9 cellular contexts compared by ENCODE assay signal in genomic region chr7:93092757-93093370, GRCh38. TPM values are rescaled to one million over a fixed set of nuclear protein-coding genes. Genes with fewer than 3 reads are reported as not detected.
DNase-seq lines count a peak whose midpoint lies in the region; ATAC-seq, FAIRE-seq and TF ChIP-seq lines count a peak whose summit lies in the region.
"Had no signal": no experiment of that assay in that cellular context is flagged by ENCODE, and none has a peak within 500 bp of the region (broad histone marks: within the 10 kb centered on the region; RNA-seq: fewer than 3 reads in every experiment).

No MANE protein-coding gene starts in this region.

- H3K9me2 ChIP-seq in SU-DHL-6 (replicated peaks; ENCODE audit: insufficient read depth, low read length), result no peaks in the 10 kb centered on the region

- H3K9ac ChIP-seq in SU-DHL-6 (ENCODE audit: low read length) (no peak overlapping the region), HepG2 (ENCODE audit: insufficient read depth, low read depth, low read length) (no peak overlapping the region)

- H3K4me1 ChIP-seq in HepG2 (ENCODE audit: insufficient read depth, low read length) (no peaks in the 10 kb centered on the region), aorta (ENCODE audit: control insufficient read depth in 1 of 2, insufficient read depth in 2 of 2, low read length in 2 of 2) (no peaks in the 10 kb centered on the region)

- POLR2A ChIA-PET in HepG2 (lab: Yijun Ruan, JAX), result no interaction called here

- FAIRE-seq in HepG2 (lab: Jason Lieb, UNC), result no peak

- H3K27ac ChIP-seq in SU-DHL-6 (ENCODE audit: low read depth, low read length), result no peak overlapping the region
- no peak overlapping the region for H3K27ac ChIP-seq in HepG2 (ENCODE audit: extremely low read length, insufficient read depth, low read length)
- no peak overlapping the region for H3K27ac ChIP-seq in aorta (ENCODE audit: low read depth in 1 of 2, low read length in 2 of 2)

- in situ Hi-C loops in HepG2 (cut with HindIII; ENCODE audit: extremely low pct_ligation_motif_present, low pct_unique_long_range_greater_than_20kb), result no loop called here

- peaks cover 13% of the 10 kb centered on the region for H3K27me3 Mint-ChIP-seq in activated T-cell treated with anti-CD3 and anti-CD28 coated beads, Interleukin-2, amount 50 U/mL, for 72 hours (ENCODE audit: low read depth)
- H3K27me3 Mint-ChIP-seq in effector memory CD8-positive, alpha-beta T cell, result peaks cover 9 to 23% of the 10 kb centered on the region in 2 donors

- H3K79me2 ChIP-seq in SU-DHL-6 (ENCODE audit: insufficient read depth, low read length) (no peaks in the 10 kb centered on the region), HepG2 (ENCODE audit: insufficient read depth, low read length) (no peaks in the 10 kb centered on the region)

- no TSS peak for BruUV-seq in HepG2 (replicated peaks; lab: Mats Ljungman, UMichigan)

- no peak overlapping the region for H3K4me3 Mint-ChIP-seq in activated T-cell treated with anti-CD3 and anti-CD28 coated beads, Interleukin-2, amount 50 U/mL, for 72 hours
- no peak overlapping the region for H3K4me3 Mint-ChIP-seq in effector memory CD8-positive, alpha-beta T cell
- H3K4me3 Mint-ChIP-seq: activated naive CD8-positive, alpha-beta T cell treated with anti-CD3 and anti-CD28 coated beads, Interleukin-2, amount 10 ng/mL, durations not matched to agents 7 days and 5 days had no signal

- no peak overlapping the region for H3K27ac Mint-ChIP-seq in activated T-cell treated with anti-CD3 and anti-CD28 coated beads, Interleukin-2, amount 50 U/mL, for 72 hours
- no peak overlapping the region for H3K27ac Mint-ChIP-seq in effector memory CD8-positive, alpha-beta T cell
- H3K27ac Mint-ChIP-seq: activated naive CD8-positive, alpha-beta T cell treated with anti-CD3 and anti-CD28 coated beads, Interleukin-2, amount 10 ng/mL, durations not matched to agents 7 days and 5 days had no signal

- TF ChIP-seq EP300 in HepG2 (IDR thresholded peaks at IDR 0.05; ENCODE audit: low read depth in 2 of 2, low read length in 2 of 2), result no peak
- no peak for TF ChIP-seq EP300 in HepG2 (CRISPR knock-in tag; IDR thresholded peaks at IDR 0.05; ENCODE audit: borderline replicate concordance)

- TF ChIP-seq CTCF in SU-DHL-6 (IDR thresholded peaks at IDR 0.05; ENCODE audit: insufficient read depth, low read length, poor library complexity, severe bottlenecking) (peak; percentile 35), HepG2 (CRISPR knock-in tag; IDR thresholded peaks at IDR 0.05) (peak; percentile 48)

- peaks cover 0 to 6% of the 10 kb centered on the region in 2 donors for H3K9me3 Mint-ChIP-seq in activated T-cell treated with anti-CD3 and anti-CD28 coated beads, Interleukin-2, amount 50 U/mL, for 72 hours
- H3K9me3 Mint-ChIP-seq in effector memory CD8-positive, alpha-beta T cell, result peaks cover 0 to 4% of the 10 kb centered on the region in 2 donors
- H3K9me3 Mint-ChIP-seq: activated naive CD8-positive, alpha-beta T cell treated with anti-CD3 and anti-CD28 coated beads, Interleukin-2, amount 10 ng/mL, durations not matched to agents 7 days and 5 days had no signal

- no peaks in the 10 kb centered on the region for H3K4me1 Mint-ChIP-seq in activated T-cell treated with anti-CD3 and anti-CD28 coated beads, Interleukin-2, amount 50 U/mL, for 72 hours (ENCODE audit: low read depth)
- no peaks in the 10 kb centered on the region for H3K4me1 Mint-ChIP-seq in effector memory CD8-positive, alpha-beta T cell (ENCODE audit: low read depth in 2 of 2)
- H3K4me1 Mint-ChIP-seq: activated naive CD8-positive, alpha-beta T cell treated with anti-CD3 and anti-CD28 coated beads, Interleukin-2, amount 10 ng/mL, durations not matched to agents 7 days and 5 days had no signal

- no peaks in the 10 kb centered on the region for H4K20me1 ChIP-seq in SU-DHL-6 (ENCODE audit: low read depth, low read length)
- no peaks in the 10 kb centered on the region for H4K20me1 ChIP-seq in HepG2 (ENCODE audit: insufficient read depth, low read length)

- ATAC-seq in activated T-cell treated with anti-CD3 and anti-CD28 coated beads, Interleukin-2, amount 50 U/mL, for 72 hours (replicated peaks in 1 of 2), result peak; percentile 41 to 71
- ATAC-seq in HG03103 (IDR thresholded peaks at IDR 0.05; ENCODE audit: low read depth, unreplicated experiment) (peak; percentile 71), HepG2 (peak; percentile 70), aorta (ENCODE audit: low FRiP score) (no peak)
- ATAC-seq in effector memory CD8-positive, alpha-beta T cell (replicated peaks), result no peak

- 33% methylated on average over 1 of the region's 1 CpG for WGBS in HepG2 (ENCODE audit: low lambda C conversion rate)
- WGBS in aorta, 2 donors, result 60 to 84% methylated on average over 1 of the region's 1 CpG

- H3K36me3 Mint-ChIP-seq in activated T-cell treated with anti-CD3 and anti-CD28 coated beads, Interleukin-2, amount 50 U/mL, for 72 hours (ENCODE audit: insufficient read depth in 2 of 2), result peaks cover 2 to 5% of the 10 kb centered on the region in 2 donors
- H3K36me3 Mint-ChIP-seq in effector memory CD8-positive, alpha-beta T cell (ENCODE audit: insufficient read depth), result no peaks in the 10 kb centered on the region
- H3K36me3 Mint-ChIP-seq: activated naive CD8-positive, alpha-beta T cell treated with anti-CD3 and anti-CD28 coated beads, Interleukin-2, amount 10 ng/mL, durations not matched to agents 7 days and 5 days had no signal

- H3K36me3 ChIP-seq in SU-DHL-6 (ENCODE audit: low read length) (no peaks in the 10 kb centered on the region), HepG2 (replicated peaks in 1 of 2; ENCODE audit: control insufficient read depth in 1 of 2, insufficient read depth in 2 of 2, low read length in 2 of 2) (no peaks in the 10 kb centered on the region), aorta (ENCODE audit: control insufficient read depth in 1 of 2, insufficient read depth in 2 of 2, low read length in 1 of 2) (no peaks in the 10 kb centered on the region)

- H3K4me2 ChIP-seq in SU-DHL-6 (ENCODE audit: low read depth, low read length, poor library complexity, severe bottlenecking) (no peak overlapping the region), HepG2 (ENCODE audit: low read depth, low read length) (no peak overlapping the region)

- H3K9me3 ChIP-seq in SU-DHL-6 (ENCODE audit: insufficient read depth, low read length) (no peaks in the 10 kb centered on the region), HepG2 (ENCODE audit: low read length) (no peaks in the 10 kb centered on the region), aorta (ENCODE audit: control insufficient read depth, low read length) (peaks cover 6% of the 10 kb centered on the region)

- H3K27me3 ChIP-seq in SU-DHL-6 (ENCODE audit: low read length), result no peaks in the 10 kb centered on the region
- no peaks in the 10 kb centered on the region for H3K27me3 ChIP-seq in HepG2 (ENCODE audit: control insufficient read depth in 1 of 2, insufficient read depth in 2 of 2, low read length in 2 of 2)
- H3K27me3 ChIP-seq in aorta (ENCODE audit: control insufficient read depth in 1 of 2, insufficient read depth in 2 of 2, low read length in 1 of 2), result no peaks in the 10 kb centered on the region

- H2AFZ ChIP-seq in SU-DHL-6 (ENCODE audit: low read depth, low read length, severe bottlenecking), result no peak overlapping the region
- no peak overlapping the region for H2AFZ ChIP-seq in HepG2 (ENCODE audit: low read length)

- no peaks in the 10 kb centered on the region for H3F3A ChIP-seq in SU-DHL-6 (ENCODE audit: insufficient read depth)

- H3K4me3 ChIP-seq in SU-DHL-6 (ENCODE audit: insufficient read depth, low read length, poor library complexity, severe bottlenecking) (no peak overlapping the region), HepG2 (replicated peaks in 1 of 3; ENCODE audit: insufficient read depth in 1 of 3, low read depth in 2 of 3, low read length in 3 of 3) (no peak overlapping the region), aorta (ENCODE audit: low read length in 2 of 2) (no peak overlapping the region)

- intact Hi-C loops in HepG2 (cut with micrococcal nuclease; ENCODE audit: unreplicated experiment) (loop anchor here (1.0 to 5.0 kb wide), 2 partner anchors 135 to 459 kb away; no protein-coding TSS in a partner anchor), aorta (cut with DNase I) (no loop called here)

- TF ChIP-seq RAD21 in HepG2 (CRISPR knock-in tag; IDR thresholded peaks at IDR 0.05), result no peak

- no peak for TF ChIP-seq POLR2A in HepG2 (IDR thresholded peaks at IDR 0.05; ENCODE audit: insufficient read depth in 1 of 2, low read depth in 2 of 2, low read length in 2 of 2)

- CTCF ChIA-PET in HepG2 (lab: Yijun Ruan, JAX; ENCODE audit: low intra/inter-chr PET ratio, low total read pairs), result interaction anchor here (2.0 kb wide), 1 partner anchor 135 kb away, joined by 7 read pairs; no protein-coding TSS in a partner anchor

- DNase-seq in activated T-cell treated with anti-CD3 and anti-CD28 coated beads, Interleukin-2, amount 50 U/mL, for 72 hours, result no peak
- DNase-seq in activated T-cell treated with anti-CD3 and anti-CD28 coated beads, Interleukin-2, amount 50 U/mL, for 48 hours, result no peak
- DNase-seq in HepG2 (ENCODE audit: low spot score) (peak; percentile 15), aorta (no peak), COLO829 (ENCODE audit: low spot score) (no peak)
- DNase-seq in effector memory CD8-positive, alpha-beta T cell, result no peak
- DNase-seq: activated naive CD8-positive, alpha-beta T cell treated with anti-CD3 and anti-CD28 coated beads, Interleukin-2, amount 10 ng/mL, durations not matched to agents 7 days and 5 days had no signal

RNA-seq across cellular contexts. Expression of gene SAMD9, which starts 24.9 kb away (rescaled TPM):
- total RNA-seq in activated T-cell treated with anti-CD3 and anti-CD28 coated beads, Interleukin-2, amount 50 U/mL, for 72 hours, result 10 to 100 TPM in 1 of 2 donors, 1 to 10 TPM in 1; 7.1 to 14.6 TPM
- total RNA-seq in HepG2 (2016; rRNA removed; fragmentation: Illumina TruSeq; extraction: Trizol) (1.5 and 3.0 TPM in 2 replicates), aorta (10 to 100 TPM in 1 of 2 donors, 1 to 10 TPM in 1; 9.5 to 13.7 TPM)
- under 0.01 and 0.09 TPM in 2 replicates for total RNA-seq in HepG2 (2016; cell fraction: cytosol; rRNA removed; fragmentation: Illumina TruSeq; extraction: Trizol; ENCODE audit: low read depth)
- total RNA-seq in HepG2 (2016; cell fraction: insoluble cytoplasmic fraction; rRNA removed; fragmentation: Illumina TruSeq; extraction: Trizol), result 1.5 and 2.9 TPM in 2 replicates
- 0.41 and 0.62 TPM in 2 replicates for total RNA-seq in HepG2 (2016; cell fraction: membrane; rRNA removed; fragmentation: Illumina TruSeq; extraction: Trizol)
- total RNA-seq in HepG2 (2016; cell fraction: nucleus; rRNA removed; fragmentation: Illumina TruSeq; extraction: Trizol), result 1.9 and 2.1 TPM in 2 replicates
- polyA plus RNA-seq in HepG2 (2011; rRNA removed) (0.08 and 0.13 TPM in 2 replicates), aorta (1 to 10 TPM; 3.5 to 3.9 TPM)
- 0.01 and 0.06 TPM in 2 replicates for polyA plus RNA-seq in HepG2 (2011; cell fraction: cytosol; rRNA removed)
- 0.14 TPM in 2 replicates for polyA plus RNA-seq in HepG2 (2011; cell fraction: nucleus; rRNA removed)
- 0.30 and 0.37 TPM in 2 replicates for polyA plus RNA-seq in HepG2 (2012)
- polyA plus RNA-seq in HepG2 (2016; cell fraction: cytosol; fragmentation: Illumina TruSeq; extraction: Trizol; ENCODE audit: low read depth), result 0.02 and 0.05 TPM in 2 replicates
- 0.88 and 1.1 TPM in 2 replicates for polyA plus RNA-seq in HepG2 (2016; cell fraction: insoluble cytoplasmic fraction; fragmentation: Illumina TruSeq; extraction: Trizol; ENCODE audit: low read depth)
- 0.03 and 0.10 TPM in 2 replicates for polyA plus RNA-seq in HepG2 (2016; cell fraction: membrane; fragmentation: Illumina TruSeq; extraction: Trizol; ENCODE audit: low read depth)
- polyA plus RNA-seq in HepG2 (2016; cell fraction: nucleus; fragmentation: Illumina TruSeq; extraction: Trizol; ENCODE audit: insufficient read depth, low read depth), result 0.89 and 1.2 TPM in 2 replicates
- polyA minus RNA-seq in HepG2 (2011; rRNA and poly(A)+ RNA removed; ENCODE audit: low replicate concordance), result 0.04 and 3.3 TPM in 2 replicates
- 0.18 and 0.20 TPM in 2 replicates for polyA minus RNA-seq in HepG2 (2011; cell fraction: cytosol; rRNA and poly(A)+ RNA removed)
- 1.4 and 3.0 TPM in 2 replicates for polyA minus RNA-seq in HepG2 (2011; cell fraction: nucleus; rRNA and poly(A)+ RNA removed)

RNA-seq across cellular contexts. Expression of gene SAMD9L, which starts 55.3 kb away (rescaled TPM):
- total RNA-seq in activated T-cell treated with anti-CD3 and anti-CD28 coated beads, Interleukin-2, amount 50 U/mL, for 72 hours, result 10 to 100 TPM; 16.4 to 27.0 TPM
- total RNA-seq in HepG2 (2016; rRNA removed; fragmentation: Illumina TruSeq; extraction: Trizol) (not detected in 2 replicates), aorta (10 to 100 TPM; 10.8 to 23.1 TPM)
- not detected in 2 replicates for total RNA-seq in HepG2 (2016; cell fraction: cytosol; rRNA removed; fragmentation: Illumina TruSeq; extraction: Trizol; ENCODE audit: low read depth)
- total RNA-seq in HepG2 (2016; cell fraction: insoluble cytoplasmic fraction; rRNA removed; fragmentation: Illumina TruSeq; extraction: Trizol), result not detected in 2 replicates
- not detected in 2 replicates for total RNA-seq in HepG2 (2016; cell fraction: membrane; rRNA removed; fragmentation: Illumina TruSeq; extraction: Trizol)
- total RNA-seq in HepG2 (2016; cell fraction: nucleus; rRNA removed; fragmentation: Illumina TruSeq; extraction: Trizol), result not detected in 2 replicates
- polyA plus RNA-seq in HepG2 (2011; rRNA removed) (not detected in 2 replicates), aorta (1 to 10 TPM; 4.4 to 8.8 TPM)
- polyA plus RNA-seq in HepG2 (2011; cell fraction: cytosol; rRNA removed), result not detected in 2 replicates
- 0.10 TPM in 1 of 2 replicates, not detected in the other for polyA plus RNA-seq in HepG2 (2011; cell fraction: nucleus; rRNA removed)
- not detected in 2 replicates for polyA plus RNA-seq in HepG2 (2012)
- not detected in 2 replicates for polyA plus RNA-seq in HepG2 (2016; cell fraction: cytosol; fragmentation: Illumina TruSeq; extraction: Trizol; ENCODE audit: low read depth)
- polyA plus RNA-seq in HepG2 (2016; cell fraction: insoluble cytoplasmic fraction; fragmentation: Illumina TruSeq; extraction: Trizol; ENCODE audit: low read depth), result not detected in 2 replicates
- polyA plus RNA-seq in HepG2 (2016; cell fraction: membrane; fragmentation: Illumina TruSeq; extraction: Trizol; ENCODE audit: low read depth), result not detected in 2 replicates
- not detected in 2 replicates for polyA plus RNA-seq in HepG2 (2016; cell fraction: nucleus; fragmentation: Illumina TruSeq; extraction: Trizol; ENCODE audit: insufficient read depth, low read depth)
- 0.68 TPM in 1 of 2 replicates, not detected in the other for polyA minus RNA-seq in HepG2 (2011; rRNA and poly(A)+ RNA removed; ENCODE audit: low replicate concordance)
- not detected in 2 replicates for polyA minus RNA-seq in HepG2 (2011; cell fraction: cytosol; rRNA and poly(A)+ RNA removed)
- not detected in 2 replicates for polyA minus RNA-seq in HepG2 (2011; cell fraction: nucleus; rRNA and poly(A)+ RNA removed)

Comparison
In these comparisons a context has a peak if more than half of its experiments do, and no peak if none do; other contexts are left out.
1. ATAC-seq: peak in activated T-cell treated with anti-CD3 and anti-CD28 coated beads, Interleukin-2, amount 50 U/mL, for 72 hours (2 of 2), HG03103 (single experiment) and HepG2 (single experiment); none in aorta (single experiment) and effector memory CD8-positive, alpha-beta T cell (single experiment).
2. RNA of gene SAMD9L, which starts 55.3 kb away (total RNA-seq): 16.4 to 27.0 TPM in activated T-cell treated with anti-CD3 and anti-CD28 coated beads, Interleukin-2, amount 50 U/mL, for 72 hours and 10.8 to 23.1 TPM in aorta; not detected in HepG2; every median in the first group is over 10 times any median in the second.